1 cellular context compared by ENCODE assay signal in genomic region chr19:39411006-39411831, GRCh38.
A peak's percentile ranks its signal among the peaks of the same experiment; 100 is the strongest.
TF ChIP-seq lines count a peak whose summit lies in the region.

No MANE protein-coding gene starts in this region.

TF ChIP-seq in K562, 482 proteins besides CTCF, POLR2A, EP300 and RAD21 (continues in another document):
- TF ChIP-seq ZNF3 (CRISPR knock-in tag; IDR thresholded peaks at IDR 0.05) (no peak), UBTF (IDR thresholded peaks at IDR 0.05; ENCODE audit: borderline replicate concordance in 1 of 2, low read depth in 2 of 2, low read length in 2 of 2) (0 out of 4 replicates have a peak, but pooled peaks of 1 of the 2 experiments have one; percentile 54), FOXJ2 (tag; IDR thresholded peaks at IDR 0.05) (0 out of 2 replicates have a peak, but pooled peaks have one; percentile 22), BCOR (IDR thresholded peaks at IDR 0.05) (no peak), CUX1 (CRISPR knock-in tag; IDR thresholded peaks at IDR 0.05) (no peak), TOE1 (IDR thresholded peaks at IDR 0.05; ENCODE audit: borderline replicate concordance) (no peak), TOE1 (CRISPR knock-in tag; IDR thresholded peaks at IDR 0.05; ENCODE audit: borderline replicate concordance, low read depth) (no peak), COPS2 (conservative IDR thresholded peaks at IDR 0.05) (no peak), TARDBP (IDR thresholded peaks at IDR 0.05) (no peak), GTF2E2 (tag; IDR thresholded peaks at IDR 0.05) (peak; percentile 80; the same call in 1 of the 2 replicates), ZNF121 (CRISPR knock-in tag; conservative IDR thresholded peaks at IDR 0.05) (no peak), ZNF134 (CRISPR knock-in tag; conservative IDR thresholded peaks at IDR 0.05) (no peak), STAT5A (IDR thresholded peaks at IDR 0.05; ENCODE audit: borderline replicate concordance, low read length) (no peak; the same call in 1 of the 2 replicates), NFIC (IDR thresholded peaks at IDR 0.05) (0 out of 2 replicates have a peak, but pooled peaks have one; percentile 4), ZSCAN32 (CRISPR knock-in tag; IDR thresholded peaks at IDR 0.05) (no peak), ARID4B (CRISPR knock-in tag; IDR thresholded peaks at IDR 0.05) (0 out of 2 replicates have a peak, but pooled peaks have one; percentile 18), CHD1 (IDR thresholded peaks at IDR 0.05; ENCODE audit: low read length) (no peak), FUS (optimal IDR thresholded peaks at IDR 0.05; ENCODE audit: low read depth, low read length) (no peak), ETS2 (tag; IDR thresholded peaks at IDR 0.05; ENCODE audit: borderline replicate concordance, poor library complexity, severe bottlenecking) (no peak), SMARCA5 (IDR thresholded peaks at IDR 0.05) (no peak), CREB3 (tag; conservative IDR thresholded peaks at IDR 0.05; ENCODE audit: low read depth) (no peak), EZH2 (IDR thresholded peaks at IDR 0.05; ENCODE audit: borderline replicate concordance, low read depth, low read length) (no peak), PKNOX1 (IDR thresholded peaks at IDR 0.05) (no peak), OTX1 (CRISPR knock-in tag; IDR thresholded peaks at IDR 0.05) (no peak), YY1 (IDR thresholded peaks at IDR 0.05; ENCODE audit: borderline replicate concordance in 1 of 3, control insufficient read depth in 1 of 3, extremely low read depth in 1 of 3, insufficient read depth in 3 of 3, insufficient read length in 1 of 3, insufficient replicate concordance in 2 of 3, low read depth in 1 of 3, low read length in 2 of 3) (peak in 2 of 3 experiments; percentile 25 to 42), ZBTB7A (IDR thresholded peaks at IDR 0.05; ENCODE audit: borderline replicate concordance, control insufficient read depth, low read depth, low read length) (0 out of 2 replicates have a peak, but pooled peaks have one; percentile 28), SIN3A (IDR thresholded peaks at IDR 0.05; ENCODE audit: borderline replicate concordance in 2 of 2, control insufficient read depth in 1 of 2, low read depth in 2 of 2, low read length in 2 of 2) (0 out of 4 replicates have a peak, but pooled peaks of 1 of the 2 experiments have one; percentile 46), ZNF695 (CRISPR knock-in tag; IDR thresholded peaks at IDR 0.05) (no peak), ZNF282 (CRISPR knock-in tag; IDR thresholded peaks at IDR 0.05) (no peak), JUND (IDR thresholded peaks at IDR 0.05; ENCODE audit: borderline replicate concordance, low read depth, low read length) (no peak), JUND (tag; IDR thresholded peaks at IDR 0.05; ENCODE audit: borderline replicate concordance, low read depth, low read length) (no peak), MTA1 (IDR thresholded peaks at IDR 0.05; ENCODE audit: borderline replicate concordance) (no peak), RBM15 (IDR thresholded peaks at IDR 0.05; ENCODE audit: insufficient read depth, low read length) (no peak), HDAC8 (tag; IDR thresholded peaks at IDR 0.05) (no peak)
- TF ChIP-seq, protein P1, sequence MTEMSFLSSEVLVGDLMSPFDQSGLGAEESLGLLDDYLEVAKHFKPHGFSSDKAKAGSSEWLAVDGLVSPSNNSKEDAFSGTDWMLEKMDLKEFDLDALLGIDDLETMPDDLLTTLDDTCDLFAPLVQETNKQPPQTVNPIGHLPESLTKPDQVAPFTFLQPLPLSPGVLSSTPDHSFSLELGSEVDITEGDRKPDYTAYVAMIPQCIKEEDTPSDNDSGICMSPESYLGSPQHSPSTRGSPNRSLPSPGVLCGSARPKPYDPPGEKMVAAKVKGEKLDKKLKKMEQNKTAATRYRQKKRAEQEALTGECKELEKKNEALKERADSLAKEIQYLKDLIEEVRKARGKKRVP (CRISPR knock-in tag; IDR thresholded peaks at IDR 0.05), result no peak
- TF ChIP-seq, protein P2, sequence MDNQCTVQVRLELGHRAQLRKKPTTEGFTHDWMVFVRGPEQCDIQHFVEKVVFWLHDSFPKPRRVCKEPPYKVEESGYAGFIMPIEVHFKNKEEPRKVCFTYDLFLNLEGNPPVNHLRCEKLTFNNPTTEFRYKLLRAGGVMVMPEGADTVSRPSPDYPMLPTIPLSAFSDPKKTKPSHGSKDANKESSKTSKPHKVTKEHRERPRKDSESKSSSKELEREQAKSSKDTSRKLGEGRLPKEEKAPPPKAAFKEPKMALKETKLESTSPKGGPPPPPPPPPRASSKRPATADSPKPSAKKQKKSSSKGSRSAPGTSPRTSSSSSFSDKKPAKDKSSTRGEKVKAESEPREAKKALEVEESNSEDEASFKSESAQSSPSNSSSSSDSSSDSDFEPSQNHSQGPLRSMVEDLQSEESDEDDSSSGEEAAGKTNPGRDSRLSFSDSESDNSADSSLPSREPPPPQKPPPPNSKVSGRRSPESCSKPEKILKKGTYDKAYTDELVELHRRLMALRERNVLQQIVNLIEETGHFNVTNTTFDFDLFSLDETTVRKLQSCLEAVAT (IDR thresholded peaks at IDR 0.05), result 0 out of 4 replicates have a peak, but pooled peaks of 1 of the 2 experiments have one; percentile 28
- TF ChIP-seq, protein P3, sequence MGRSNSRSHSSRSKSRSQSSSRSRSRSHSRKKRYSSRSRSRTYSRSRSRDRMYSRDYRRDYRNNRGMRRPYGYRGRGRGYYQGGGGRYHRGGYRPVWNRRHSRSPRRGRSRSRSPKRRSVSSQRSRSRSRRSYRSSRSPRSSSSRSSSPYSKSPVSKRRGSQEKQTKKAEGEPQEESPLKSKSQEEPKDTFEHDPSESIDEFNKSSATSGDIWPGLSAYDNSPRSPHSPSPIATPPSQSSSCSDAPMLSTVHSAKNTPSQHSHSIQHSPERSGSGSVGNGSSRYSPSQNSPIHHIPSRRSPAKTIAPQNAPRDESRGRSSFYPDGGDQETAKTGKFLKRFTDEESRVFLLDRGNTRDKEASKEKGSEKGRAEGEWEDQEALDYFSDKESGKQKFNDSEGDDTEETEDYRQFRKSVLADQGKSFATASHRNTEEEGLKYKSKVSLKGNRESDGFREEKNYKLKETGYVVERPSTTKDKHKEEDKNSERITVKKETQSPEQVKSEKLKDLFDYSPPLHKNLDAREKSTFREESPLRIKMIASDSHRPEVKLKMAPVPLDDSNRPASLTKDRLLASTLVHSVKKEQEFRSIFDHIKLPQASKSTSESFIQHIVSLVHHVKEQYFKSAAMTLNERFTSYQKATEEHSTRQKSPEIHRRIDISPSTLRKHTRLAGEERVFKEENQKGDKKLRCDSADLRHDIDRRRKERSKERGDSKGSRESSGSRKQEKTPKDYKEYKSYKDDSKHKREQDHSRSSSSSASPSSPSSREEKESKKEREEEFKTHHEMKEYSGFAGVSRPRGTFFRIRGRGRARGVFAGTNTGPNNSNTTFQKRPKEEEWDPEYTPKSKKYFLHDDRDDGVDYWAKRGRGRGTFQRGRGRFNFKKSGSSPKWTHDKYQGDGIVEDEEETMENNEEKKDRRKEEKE (IDR thresholded peaks at IDR 0.05; ENCODE audit: borderline replicate concordance in 1 of 2, control insufficient read depth in 1 of 2, low read depth in 2 of 2, low read length in 1 of 2), result peak in 1 of 2 experiments; percentile 14; a peak in 1 of 4 replicates
- TF ChIP-seq, protein P4, sequence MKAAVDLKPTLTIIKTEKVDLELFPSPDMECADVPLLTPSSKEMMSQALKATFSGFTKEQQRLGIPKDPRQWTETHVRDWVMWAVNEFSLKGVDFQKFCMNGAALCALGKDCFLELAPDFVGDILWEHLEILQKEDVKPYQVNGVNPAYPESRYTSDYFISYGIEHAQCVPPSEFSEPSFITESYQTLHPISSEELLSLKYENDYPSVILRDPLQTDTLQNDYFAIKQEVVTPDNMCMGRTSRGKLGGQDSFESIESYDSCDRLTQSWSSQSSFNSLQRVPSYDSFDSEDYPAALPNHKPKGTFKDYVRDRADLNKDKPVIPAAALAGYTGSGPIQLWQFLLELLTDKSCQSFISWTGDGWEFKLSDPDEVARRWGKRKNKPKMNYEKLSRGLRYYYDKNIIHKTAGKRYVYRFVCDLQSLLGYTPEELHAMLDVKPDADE (conservative IDR thresholded peaks at IDR 0.05; ENCODE audit: control insufficient read depth, low read depth, low read length), result peak; percentile 65; the same call in 1 of the 2 replicates
